Comparison of ENCODE assay signal across 9 cellular contexts in genomic region chr2:189569295-189569925, GRCh38. TPM values are rescaled to one million over a fixed set of nuclear protein-coding genes. Genes with fewer than 3 reads are reported as not detected.
A peak's percentile ranks its signal among the peaks of the same experiment; 100 is the strongest.
DNase-seq lines count a peak whose midpoint lies in the region; ATAC-seq and TF ChIP-seq lines count a peak whose summit lies in the region.
"Had no signal": no experiment of that assay in that cellular context is flagged by ENCODE, and none has a peak within 500 bp of the region (broad histone marks: within the 10 kb centered on the region; RNA-seq: fewer than 3 reads in every experiment).

No MANE protein-coding gene starts in this region.

- WGBS in SK-N-SH (ENCODE audit: low lambda C conversion rate) = 17% methylated on average over 1 of the region's 1 CpG
- 27 to 28% methylated on average over 1 of the region's 1 CpG for WGBS in testis, 2 donors

- TF ChIP-seq CTCF in SK-N-SH (IDR thresholded peaks at IDR 0.05) = 0 out of 2 replicates have a peak, but pooled peaks have one; percentile 22
- TF ChIP-seq CTCF in foreskin fibroblast (IDR thresholded peaks at IDR 0.05; ENCODE audit: low read depth, low read length) = peak; percentile 26
- no peak for TF ChIP-seq CTCF in testis (IDR thresholded peaks at IDR 0.05)
- no peak for TF ChIP-seq CTCF in A673 (conservative IDR thresholded peaks at IDR 0.05; ENCODE audit: low read depth, low read length)

- no peak overlapping the region for H3K9ac ChIP-seq in SK-N-SH

- no peaks in the 10 kb centered on the region for H3K36me3 Mint-ChIP-seq in activated CD4-positive, alpha-beta T cell treated with anti-CD3 and anti-CD28 coated beads, Interleukin-2, amount 10 ng/mL, durations not matched to agents 24 days and 14 days (ENCODE audit: low read depth)
- peaks cover 12% of the 10 kb centered on the region for H3K36me3 Mint-ChIP-seq in activated CD4-positive, alpha-beta T cell treated with anti-CD3 and anti-CD28 coated beads, Interleukin-2, amount 10 ng/mL, durations not matched to agents 7 days and 5 days (ENCODE audit: low read depth)

- no peak for ATAC-seq in GM19023 (IDR thresholded peaks at IDR 0.05; ENCODE audit: unreplicated experiment)

- H3K4me2 ChIP-seq in SK-N-SH = 0 out of 2 replicates have a peak overlapping the region, but pooled peaks have one; percentile 22

- BruUV-seq in A673 (replicated peaks; lab: Mats Ljungman, UMichigan) = no TSS peak

- H3K36me3 ChIP-seq in SK-N-SH (replicated peaks in 1 of 2; ENCODE audit: control insufficient read depth in 1 of 2, insufficient read depth in 2 of 2, low read length in 1 of 2) (peaks cover 3 to 38% of the 10 kb centered on the region in 2 experiments), testis (ENCODE audit: low read depth, missing control alignments) (no peaks in the 10 kb centered on the region), A673 (ENCODE audit: insufficient read depth, low read length, poor library complexity, severe bottlenecking) (no peaks in the 10 kb centered on the region)

- intact Hi-C loops in activated CD4-positive, alpha-beta T cell treated with anti-CD3 and anti-CD28 coated beads, Interleukin-2, amount 10 ng/mL, durations not matched to agents 24 days and 14 days (cut with micrococcal nuclease) = no loop called here
- intact Hi-C loops in testis (cut with DNase I; ENCODE audit: low total_unique reads) = no loop called here
- intact Hi-C loops in A673 (cut with micrococcal nuclease; ENCODE audit: unreplicated experiment) = no loop called here

- TF ChIP-seq EP300 in SK-N-SH (IDR thresholded peaks at IDR 0.05; ENCODE audit: borderline replicate concordance in 1 of 2, low read depth in 1 of 2, low read length in 1 of 2) = no peak

- CTCF ChIA-PET in activated CD4-positive, alpha-beta T cell treated with anti-CD3 and anti-CD28 coated beads, Interleukin-2, amount 10 ng/mL, durations not matched to agents 7 days and 5 days (lab: Charles Lee) = no interaction called here
- CTCF ChIA-PET in SK-N-SH (lab: Yijun Ruan, JAX) = interaction anchor here (0.6 kb wide), 1 partner anchor 91 kb away, joined by 3 read pairs; no protein-coding TSS in a partner anchor
- CTCF ChIA-PET in A673 (lab: Charles Lee) = no interaction called here

- H3K27me3 ChIP-seq in SK-N-SH (ENCODE audit: insufficient read depth) = no peaks in the 10 kb centered on the region
- H3K27me3 ChIP-seq in testis = no peaks in the 10 kb centered on the region
- no peaks in the 10 kb centered on the region for H3K27me3 ChIP-seq in A673 (replicated peaks; ENCODE audit: insufficient read depth, low read depth, low read length, poor library complexity)

- H3K9me3 Mint-ChIP-seq in activated CD4-positive, alpha-beta T cell treated with anti-CD3 and anti-CD28 coated beads, Interleukin-2, amount 10 ng/mL, durations not matched to agents 24 days and 14 days = peaks cover 14% of the 10 kb centered on the region
- H3K9me3 Mint-ChIP-seq in activated CD4-positive, alpha-beta T cell treated with anti-CD3 and anti-CD28 coated beads, Interleukin-2, amount 10 ng/mL, durations not matched to agents 7 days and 5 days = peaks cover 6% of the 10 kb centered on the region

- H3K4me3 ChIP-seq in SK-N-SH (ENCODE audit: low read depth in 2 of 2, low read length in 1 of 2) (no peak overlapping the region), foreskin fibroblast (ENCODE audit: low read depth in 1 of 2, low read length in 2 of 2) (no peak overlapping the region), testis (no peak overlapping the region), A673 (ENCODE audit: low read depth, low read length, poor library complexity, severe bottlenecking) (no peak overlapping the region)

- no peak for TF ChIP-seq RAD21 in SK-N-SH (IDR thresholded peaks at IDR 0.05; ENCODE audit: low read length)

- H3K9me2 ChIP-seq in SK-N-SH = no peaks in the 10 kb centered on the region

- H3K79me2 ChIP-seq in SK-N-SH (ENCODE audit: insufficient read depth) = no peaks in the 10 kb centered on the region

- peaks cover 0 to 9% of the 10 kb centered on the region in 2 experiments; a peak in 2 of 4 replicates for H3K4me1 ChIP-seq in SK-N-SH (ENCODE audit: control insufficient read depth in 1 of 2, insufficient read depth in 2 of 2, low read depth in 1 of 2, low read length in 1 of 2)
- peaks cover 38% of the 10 kb centered on the region for H3K4me1 ChIP-seq in testis
- peaks cover 4% of the 10 kb centered on the region for H3K4me1 ChIP-seq in A673 (ENCODE audit: insufficient read depth, low read length, poor library complexity, severe bottlenecking)

- H3K9me3 ChIP-seq in SK-N-SH (no peaks in the 10 kb centered on the region), testis (no peaks in the 10 kb centered on the region), A673 (ENCODE audit: low read depth, low read length, poor library complexity, severe bottlenecking) (no peaks in the 10 kb centered on the region)

- peak overlapping the region; percentile 25 for H3K27ac Mint-ChIP-seq in activated CD4-positive, alpha-beta T cell treated with anti-CD3 and anti-CD28 coated beads, Interleukin-2, amount 10 ng/mL, durations not matched to agents 24 days and 14 days
- H3K27ac Mint-ChIP-seq in activated CD4-positive, alpha-beta T cell treated with anti-CD3 and anti-CD28 coated beads, Interleukin-2, amount 10 ng/mL, durations not matched to agents 7 days and 5 days = no peak overlapping the region

- H3F3A ChIP-seq in SK-N-SH (replicated peaks; ENCODE audit: insufficient read depth) = peaks cover 8% of the 10 kb centered on the region

- no peaks in the 10 kb centered on the region for H3K27me3 Mint-ChIP-seq in activated CD4-positive, alpha-beta T cell treated with anti-CD3 and anti-CD28 coated beads, Interleukin-2, amount 10 ng/mL, durations not matched to agents 24 days and 14 days
- H3K27me3 Mint-ChIP-seq in activated CD4-positive, alpha-beta T cell treated with anti-CD3 and anti-CD28 coated beads, Interleukin-2, amount 10 ng/mL, durations not matched to agents 7 days and 5 days = no peaks in the 10 kb centered on the region

- TF ChIP-seq POLR2A in testis (IDR thresholded peaks at IDR 0.05) = no peak

- 0 out of 2 replicates have a peak overlapping the region, but pooled peaks have one; percentile 18 for H2AFZ ChIP-seq in SK-N-SH (ENCODE audit: low read depth)

- peaks cover 14% of the 10 kb centered on the region for H3K4me1 Mint-ChIP-seq in activated CD4-positive, alpha-beta T cell treated with anti-CD3 and anti-CD28 coated beads, Interleukin-2, amount 10 ng/mL, durations not matched to agents 24 days and 14 days
- H3K4me1 Mint-ChIP-seq in activated CD4-positive, alpha-beta T cell treated with anti-CD3 and anti-CD28 coated beads, Interleukin-2, amount 10 ng/mL, durations not matched to agents 7 days and 5 days = peaks cover 23% of the 10 kb centered on the region

- H3K4me3 Mint-ChIP-seq in activated CD4-positive, alpha-beta T cell treated with anti-CD3 and anti-CD28 coated beads, Interleukin-2, amount 10 ng/mL, durations not matched to agents 24 days and 14 days = no peak overlapping the region
- no peak overlapping the region for H3K4me3 Mint-ChIP-seq in activated CD4-positive, alpha-beta T cell treated with anti-CD3 and anti-CD28 coated beads, Interleukin-2, amount 10 ng/mL, durations not matched to agents 7 days and 5 days

- H3K27ac ChIP-seq in SK-N-SH (ENCODE audit: low read depth in 2 of 2, low read length in 1 of 2) (peak overlapping the region; percentile 28 to 52; a peak in 3 of 4 replicates), testis (peak overlapping the region; percentile 48 to 67), A673 (ENCODE audit: low read depth, low read length, poor library complexity, severe bottlenecking) (no peak overlapping the region)
- H3K27ac ChIP-seq: VCaP had no signal

- POLR2A ChIA-PET in activated CD4-positive, alpha-beta T cell treated with anti-CD3 and anti-CD28 coated beads, Interleukin-2, amount 10 ng/mL, durations not matched to agents 7 days and 5 days (lab: Charles Lee) = no interaction called here
- POLR2A ChIA-PET in SK-N-SH (lab: Yijun Ruan, JAX) (no interaction called here), A673 (lab: Charles Lee; ENCODE audit: low non-redundant PET) (no interaction called here)

- H4K20me1 ChIP-seq in SK-N-SH (ENCODE audit: insufficient read depth) = no peaks in the 10 kb centered on the region

- no peak for DNase-seq in activated CD4-positive, alpha-beta T cell treated with anti-CD3 and anti-CD28 coated beads, Interleukin-2, amount 10 ng/mL, durations not matched to agents 24 days and 14 days
- DNase-seq in activated CD4-positive, alpha-beta T cell treated with anti-CD3 and anti-CD28 coated beads, Interleukin-2, amount 10 ng/mL, durations not matched to agents 7 days and 5 days = no peak
- DNase-seq in SK-N-SH = no peak
- peak in 1 of 2 donors; percentile 23 for DNase-seq in foreskin fibroblast
- DNase-seq in testis = peak; percentile 52
- DNase-seq in A673 (ENCODE audit: low spot score) = no peak
- no peak for DNase-seq in effector CD8-positive, alpha-beta T cell (lab: John Stamatoyannopoulos, UW)

TF ChIP-seq in SK-N-SH, 30 proteins besides CTCF, POLR2A, EP300 and RAD21 (continues in another document):
- no peak for TF ChIP-seq RFX5 (IDR thresholded peaks at IDR 0.05; ENCODE audit: low read length)
- no peak for TF ChIP-seq IRF3 (IDR thresholded peaks at IDR 0.05; ENCODE audit: low read depth, low read length)

RNA-seq across cellular contexts. Expression of gene SLC40A1, which starts 11.2 kb away (rescaled TPM):
- 0.78 and 1.4 TPM in 2 replicates for total RNA-seq in activated CD4-positive, alpha-beta T cell treated with anti-CD3 and anti-CD28 coated beads, Interleukin-2, amount 10 ng/mL, durations not matched to agents 24 days and 14 days
- total RNA-seq in activated CD4-positive, alpha-beta T cell treated with anti-CD3 and anti-CD28 coated beads, Interleukin-2, amount 10 ng/mL, durations not matched to agents 7 days and 5 days = 1 to 10 TPM; 2.6 to 3.2 TPM
- polyA plus RNA-seq in SK-N-SH (2012; rRNA removed) (1.8 and 2.1 TPM in 2 replicates), testis (ENCODE audit: insufficient read depth, low read depth, low replicate concordance) (64.0 TPM)
- 3.1 and 3.4 TPM in 2 replicates for polyA plus RNA-seq in SK-N-SH (2012; cell fraction: cytosol; rRNA removed)
- 0.97 TPM in 2 replicates for polyA plus RNA-seq in SK-N-SH (2012; cell fraction: nucleus; rRNA removed)
- total RNA-seq in testis (10 to 100 TPM; 52.3 to 58.7 TPM), A673 (2021) (1.5 and 1.9 TPM in 2 replicates)

Comparison
In these comparisons a context has a peak if more than half of its experiments do, and no peak if none do; other contexts are left out.
1. CTCF ChIP-seq: peak in SK-N-SH (single experiment) and foreskin fibroblast (single experiment); none in testis (0 of 3) and A673 (single experiment).
2. RNA of gene SLC40A1, which starts 11.2 kb away (total RNA-seq): 52.3 to 58.7 TPM in testis; 2.6 to 3.2 TPM in activated CD4-positive, alpha-beta T cell treated with anti-CD3 and anti-CD28 coated beads, Interleukin-2, amount 10 ng/mL, durations not matched to agents 7 days and 5 days, 1.5 to 1.9 TPM in A673 and 0.78 to 1.4 TPM in activated CD4-positive, alpha-beta T cell treated with anti-CD3 and anti-CD28 coated beads, Interleukin-2, amount 10 ng/mL, durations not matched to agents 24 days and 14 days; every median in the first group is over 10 times any median in the second.